Comparison of ENCODE assay signal across 25 cellular contexts in the genomic region with DNA sequence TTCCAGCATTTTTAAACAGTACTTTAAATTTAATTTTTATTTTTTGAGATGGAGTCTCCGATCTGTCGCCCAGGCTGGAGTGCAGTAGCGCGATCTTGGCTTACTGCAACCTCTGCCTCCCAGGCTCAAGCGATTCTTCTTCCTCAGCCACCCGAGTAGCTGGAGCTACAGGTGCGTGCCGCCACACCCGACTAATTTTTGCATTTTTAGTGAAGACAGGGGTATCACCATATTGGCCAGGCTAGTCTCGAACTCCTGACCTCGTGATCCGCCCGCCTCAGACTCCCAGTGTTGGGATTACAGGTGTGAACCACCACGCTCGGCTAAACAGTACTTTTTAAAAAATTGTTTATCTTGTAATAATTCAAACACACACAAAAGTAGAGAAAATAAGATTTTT. TPM values are rescaled to one million over a fixed set of nuclear protein-coding genes. Genes with fewer than 3 reads are reported as not detected.
DNase-seq lines count a peak whose midpoint lies in the region; ATAC-seq and TF ChIP-seq lines count a peak whose summit lies in the region.
"Had no signal": no experiment of that assay in that cellular context is flagged by ENCODE, and none has a peak within 500 bp of the region (broad histone marks: within the 10 kb centered on the region; RNA-seq: fewer than 3 reads in every experiment).

No MANE protein-coding gene starts in this region.

- H3K4me3 Mint-ChIP-seq in activated naive CD8-positive, alpha-beta T cell treated with anti-CD3 and anti-CD28 coated beads, Interleukin-2, amount 10 ng/mL, durations not matched to agents 7 days and 5 days, result peak overlapping the region; percentile 44
- H3K4me3 Mint-ChIP-seq in activated naive CD8-positive, alpha-beta T cell treated with anti-CD3 and anti-CD28 coated beads, Interleukin-2, amount 50 U/mL, for 24 hours, result no peak overlapping the region
- H3K4me3 Mint-ChIP-seq in WTC11, result peak overlapping the region; percentile 81

- ATAC-seq in activated naive CD8-positive, alpha-beta T cell treated with anti-CD3 and anti-CD28 coated beads, Interleukin-2, amount 10 ng/mL, durations not matched to agents 7 days and 5 days (ENCODE audit: low read depth), result no peak
- no peak for ATAC-seq in activated naive CD8-positive, alpha-beta T cell treated with anti-CD3 and anti-CD28 coated beads, Interleukin-2, amount 50 U/mL, for 24 hours
- ATAC-seq in WTC11, result no peak
- ATAC-seq: CD8-positive, alpha-beta T cell; stimulated activated naive CD8-positive, alpha-beta T cell treated with anti-CD3 and anti-CD28 coated beads, Interleukin-15, Interleukin-2, amounts not matched to agents 100 U/mL and 50 U/mL, for 24 hours had no signal

- no peaks in the 10 kb centered on the region for H3K79me1 ChIP-seq in mesendoderm (ENCODE audit: low read length)

- H3K4me3 ChIP-seq in mesendoderm (ENCODE audit: low read length) (no peak overlapping the region), MM.1S (ENCODE audit: low read length) (no peak overlapping the region)

- CTCF ChIA-PET in WTC11 (lab: Charles Lee), result interaction anchor here (0.7 kb wide), 1 partner anchor 172 kb away, joined by 3 read pairs; no protein-coding TSS in a partner anchor

- H2BK120ac ChIP-seq in mesendoderm (ENCODE audit: low read depth, low read length), result no peak overlapping the region

- H3K27me3 ChIP-seq in mesendoderm (ENCODE audit: insufficient read depth, low read length, poor library complexity) (no peaks in the 10 kb centered on the region), MM.1S (replicated peaks; ENCODE audit: insufficient read depth, low read length) (no peaks in the 10 kb centered on the region)
- H3K27me3 ChIP-seq: dorsolateral prefrontal cortex, ovary had no signal

- H3F3A ChIP-seq in MM.1S (ENCODE audit: insufficient read depth, low read length), result peaks cover 6% of the 10 kb centered on the region

- H3K36me3 ChIP-seq in mesendoderm (ENCODE audit: control insufficient read depth, insufficient read depth, low read length) (no peaks in the 10 kb centered on the region), MM.1S (replicated peaks; ENCODE audit: insufficient read depth, low read length) (no peaks in the 10 kb centered on the region)
- H3K36me3 ChIP-seq: ovary, thoracic aorta had no signal

- H4K8ac ChIP-seq in mesendoderm (ENCODE audit: low read depth, low read length), result no peak overlapping the region

- H3K27ac ChIP-seq in mesendoderm (ENCODE audit: low read depth, low read length) (no peak overlapping the region), MM.1S (ENCODE audit: low read length) (no peak overlapping the region)
- H3K27ac ChIP-seq: ovary had no signal

- H3K79me2 ChIP-seq in mesendoderm (ENCODE audit: control insufficient read depth, insufficient read depth, low read length) (no peaks in the 10 kb centered on the region), MM.1S (ENCODE audit: low read length) (peaks cover 6% of the 10 kb centered on the region)

- no peak for DNase-seq in activated naive CD8-positive, alpha-beta T cell treated with anti-CD3 and anti-CD28 coated beads, Interleukin-2, amount 10 ng/mL, durations not matched to agents 7 days and 5 days
- no peak for DNase-seq in activated naive CD8-positive, alpha-beta T cell treated with anti-CD3 and anti-CD28 coated beads, Interleukin-2, amount 50 U/mL, for 24 hours
- DNase-seq in WTC11 (ENCODE audit: low spot score), result no peak
- DNase-seq in mesendoderm, result no peak
- DNase-seq in GM19238 (ENCODE audit: insufficient read length, low spot score), result no peak
- DNase-seq in MM.1S, result no peak
- DNase-seq in NCI-H82 (lab: John Stamatoyannopoulos, UW), result no peak
- no peak for DNase-seq in activated effector memory CD4-positive, alpha-beta T cell treated with anti-CD3 and anti-CD28 coated beads, Interleukin-2, amount 50 U/mL, for 16 hours
- DNase-seq: activated B cell treated with CpG ODN at 0.5 μM for 24 hours; activated CD4-positive, alpha-beta T cell treated with anti-CD3 and anti-CD28 coated beads, Interleukin-2, amount 50 U/mL, for 48 hours; CD8-positive, alpha-beta T cell; dorsolateral prefrontal cortex; KBM-7; NCI-H1436; NCI-H2107; NCI-H446 treated with DMSO at 0.1 percent for 48 hours; SHP77; stimulated activated CD4-positive, alpha-beta T cell treated with anti-CD3 and anti-CD28 coated beads, Interleukin-2, amount 100 ng/mL, for 48 hours; stimulated activated naive CD8-positive, alpha-beta T cell treated with anti-CD3 and anti-CD28 coated beads, Interleukin-15, Interleukin-2, amounts not matched to agents 100 U/mL and 50 U/mL, for 24 hours had no signal

- H4K20me1 ChIP-seq in MM.1S (ENCODE audit: insufficient read depth, low read length), result no peaks in the 10 kb centered on the region

- H3K9me3 Mint-ChIP-seq in activated naive CD8-positive, alpha-beta T cell treated with anti-CD3 and anti-CD28 coated beads, Interleukin-2, amount 10 ng/mL, durations not matched to agents 7 days and 5 days, result no peaks in the 10 kb centered on the region
- no peaks in the 10 kb centered on the region for H3K9me3 Mint-ChIP-seq in activated naive CD8-positive, alpha-beta T cell treated with anti-CD3 and anti-CD28 coated beads, Interleukin-2, amount 50 U/mL, for 24 hours
- H3K9me3 Mint-ChIP-seq in WTC11, result no peaks in the 10 kb centered on the region
- H3K9me3 Mint-ChIP-seq: activated B cell treated with CpG ODN at 0.5 μM for 24 hours; CD8-positive, alpha-beta T cell had no signal

- H3K4me1 ChIP-seq in mesendoderm (ENCODE audit: control insufficient read depth, low read depth, low read length), result no peaks in the 10 kb centered on the region
- H3K4me1 ChIP-seq in MM.1S (ENCODE audit: low read length), result peaks cover 5% of the 10 kb centered on the region; the same call in 1 of the 2 replicates

- no peak overlapping the region for H4K5ac ChIP-seq in mesendoderm (ENCODE audit: low read length)

- H2BK5ac ChIP-seq in mesendoderm (ENCODE audit: low read length), result no peak overlapping the region

- H3K23ac ChIP-seq in mesendoderm (ENCODE audit: low read length), result peak overlapping the region; percentile 38

- H3K9me3 ChIP-seq in MM.1S (replicated peaks; ENCODE audit: insufficient read depth, low read length), result no peaks in the 10 kb centered on the region
- H3K9me3 ChIP-seq: ovary, thoracic aorta had no signal

- H2AFZ ChIP-seq in MM.1S (ENCODE audit: low read length), result no peak overlapping the region

- TF ChIP-seq CTCF in WTC11 (IDR thresholded peaks at IDR 0.05) (no peak), MM.1S (IDR thresholded peaks at IDR 0.05; ENCODE audit: low read length) (no peak)

- POLR2A ChIA-PET in activated naive CD8-positive, alpha-beta T cell treated with anti-CD3 and anti-CD28 coated beads, Interleukin-2, amount 10 ng/mL, durations not matched to agents 7 days and 5 days (lab: Charles Lee), result no interaction called here
- POLR2A ChIA-PET in WTC11 (lab: Charles Lee), result no interaction called here

- H2BK15ac ChIP-seq in mesendoderm (replicated peaks; ENCODE audit: low read depth), result no peak overlapping the region

- no peaks in the 10 kb centered on the region for H3K9me2 ChIP-seq in MM.1S (replicated peaks; ENCODE audit: insufficient read depth, low read length)

- peaks cover 14% of the 10 kb centered on the region for H3K4me1 Mint-ChIP-seq in activated naive CD8-positive, alpha-beta T cell treated with anti-CD3 and anti-CD28 coated beads, Interleukin-2, amount 10 ng/mL, durations not matched to agents 7 days and 5 days
- peaks cover 28% of the 10 kb centered on the region for H3K4me1 Mint-ChIP-seq in activated naive CD8-positive, alpha-beta T cell treated with anti-CD3 and anti-CD28 coated beads, Interleukin-2, amount 50 U/mL, for 24 hours
- peaks cover 18% of the 10 kb centered on the region for H3K4me1 Mint-ChIP-seq in WTC11

- H3K4ac ChIP-seq in mesendoderm (ENCODE audit: low read depth, low read length), result no peak overlapping the region

- H3K18ac ChIP-seq in mesendoderm (ENCODE audit: low read length), result no peak overlapping the region

- H3K4me2 ChIP-seq in mesendoderm (ENCODE audit: low read length), result no peak overlapping the region
- H3K4me2 ChIP-seq in MM.1S (ENCODE audit: low read depth, low read length), result no peak overlapping the region

- peaks cover 3% of the 10 kb centered on the region for H3K36me3 Mint-ChIP-seq in activated naive CD8-positive, alpha-beta T cell treated with anti-CD3 and anti-CD28 coated beads, Interleukin-2, amount 10 ng/mL, durations not matched to agents 7 days and 5 days
- no peaks in the 10 kb centered on the region for H3K36me3 Mint-ChIP-seq in activated naive CD8-positive, alpha-beta T cell treated with anti-CD3 and anti-CD28 coated beads, Interleukin-2, amount 50 U/mL, for 24 hours (ENCODE audit: low read depth)
- no peaks in the 10 kb centered on the region for H3K36me3 Mint-ChIP-seq in WTC11
- H3K36me3 Mint-ChIP-seq: activated naive CD8-positive, alpha-beta T cell had no signal

- H3K9ac ChIP-seq in mesendoderm (ENCODE audit: low read length), result no peak overlapping the region
- no peak overlapping the region for H3K9ac ChIP-seq in MM.1S (ENCODE audit: low read length)

- no peak overlapping the region for H3K27ac Mint-ChIP-seq in activated naive CD8-positive, alpha-beta T cell treated with anti-CD3 and anti-CD28 coated beads, Interleukin-2, amount 10 ng/mL, durations not matched to agents 7 days and 5 days
- H3K27ac Mint-ChIP-seq in activated naive CD8-positive, alpha-beta T cell treated with anti-CD3 and anti-CD28 coated beads, Interleukin-2, amount 50 U/mL, for 24 hours, result no peak overlapping the region
- no peak overlapping the region; the same call in 1 of the 2 replicates for H3K27ac Mint-ChIP-seq in WTC11

- peaks cover 3% of the 10 kb centered on the region for H3K27me3 Mint-ChIP-seq in activated naive CD8-positive, alpha-beta T cell treated with anti-CD3 and anti-CD28 coated beads, Interleukin-2, amount 10 ng/mL, durations not matched to agents 7 days and 5 days
- no peaks in the 10 kb centered on the region for H3K27me3 Mint-ChIP-seq in activated naive CD8-positive, alpha-beta T cell treated with anti-CD3 and anti-CD28 coated beads, Interleukin-2, amount 50 U/mL, for 24 hours
- H3K27me3 Mint-ChIP-seq in WTC11 (ENCODE audit: low read depth), result no peaks in the 10 kb centered on the region
- H3K27me3 Mint-ChIP-seq: activated B cell treated with CpG ODN at 0.5 μM for 24 hours; activated naive CD8-positive, alpha-beta T cell had no signal

- H3K56ac ChIP-seq in mesendoderm (ENCODE audit: low read length), result no peak overlapping the region

- no peak overlapping the region for H2AK5ac ChIP-seq in mesendoderm (ENCODE audit: low read length)

- no CpG with 5 or more reads among the region's 15 CpGs for WGBS in mesendoderm (ENCODE audit: extremely low coverage, insufficient coverage, low lambda C conversion rate)

RNA-seq across cellular contexts. Expression of gene FOXJ2, which starts 4.2 kb away (rescaled TPM):
- 10 to 100 TPM; 26.4 to 26.9 TPM for total RNA-seq in activated naive CD8-positive, alpha-beta T cell treated with anti-CD3 and anti-CD28 coated beads, Interleukin-2, amount 10 ng/mL, durations not matched to agents 7 days and 5 days
- 10.3 to 12.7 TPM (median 10.4 TPM) in 3 replicates for total RNA-seq in WTC11 (2021)
- 6.4 TPM for polyA plus RNA-seq in mesendoderm (2013, experiment 1 of 2)
- 6.6 TPM for polyA plus RNA-seq in mesendoderm (2013, experiment 2 of 2)

RNA-seq across cellular contexts. Expression of gene C3AR1, which starts 37.9 kb away (rescaled TPM):
- 1 to 10 TPM; 7.8 to 8.2 TPM for total RNA-seq in activated naive CD8-positive, alpha-beta T cell treated with anti-CD3 and anti-CD28 coated beads, Interleukin-2, amount 10 ng/mL, durations not matched to agents 7 days and 5 days
- total RNA-seq in WTC11 (2021), result 0.09 TPM in 2 of 3 replicates, not detected in the other
- polyA plus RNA-seq in mesendoderm (2013, experiment 1 of 2), result not detected
- not detected for polyA plus RNA-seq in mesendoderm (2013, experiment 2 of 2)
- total RNA-seq: G401, HT-29, lung microvascular endothelial cell had no signal

RNA-seq across cellular contexts. Expression of gene NECAP1, which starts 53.8 kb away (rescaled TPM):
- total RNA-seq in activated naive CD8-positive, alpha-beta T cell treated with anti-CD3 and anti-CD28 coated beads, Interleukin-2, amount 10 ng/mL, durations not matched to agents 7 days and 5 days, result 10 to 100 TPM; 41.1 to 47.4 TPM
- total RNA-seq in WTC11 (2021), result 23.6 to 26.4 TPM (median 23.7 TPM) in 3 replicates
- polyA plus RNA-seq in mesendoderm (2013, experiment 1 of 2), result 16.1 TPM
- 16.1 TPM for polyA plus RNA-seq in mesendoderm (2013, experiment 2 of 2)
